In genomic region chr2:41826921-41827320, GRCh38 we compare ENCODE assay signal across 28 cellular contexts.
"Had no signal": no experiment of that assay in that cellular context is flagged by ENCODE, and none has a peak within 500 bp of the region (broad histone marks: within the 10 kb centered on the region; RNA-seq: fewer than 3 reads in every experiment).

No MANE protein-coding gene starts in this region.

- H3K4me2 ChIP-seq: SK-N-SH had no signal

- H3K27me3 ChIP-seq: adrenal gland, Peyer's patch, SJCRH30 had no signal

- H3K4me3 ChIP-seq: adrenal gland, Peyer's patch, SJCRH30 had no signal

- H3K4me1 ChIP-seq: adrenal gland, Peyer's patch, SJCRH30 had no signal

- FAIRE-seq: bronchial epithelial cell had no signal

- H3K36me3 ChIP-seq: adrenal gland, Peyer's patch, SJCRH30 had no signal

- ATAC-seq: activated CD4-positive, CD25-positive, alpha-beta regulatory T cell treated with anti-CD3 and anti-CD28 coated beads, Interleukin-2, amount 50 U/mL, for 24 hours; activated CD8-positive, alpha-beta T cell treated with anti-CD3 and anti-CD28 coated beads for 36 hours; activated T-cell treated with anti-CD3 and anti-CD28 coated beads, Interleukin-2, amount 50 U/mL, for 72 hours had no signal

- H3K9ac ChIP-seq: SK-N-SH had no signal

- H3K9me3 ChIP-seq: adrenal gland, Peyer's patch, SJCRH30, SK-N-SH had no signal

- DNase-seq: activated CD4-positive, alpha-beta T cell treated with anti-CD3 and anti-CD28 coated beads for 4 hours; activated CD8-positive, alpha-beta memory T cell treated with anti-CD3 and anti-CD28 coated beads, Interleukin-2, amount 50 U/mL, for 4 hours; activated CD8-positive, alpha-beta T cell treated with anti-CD3 and anti-CD28 coated beads for 36 hours; activated gamma-delta T cell treated with Interleukin-2 at 50 U/mL for 16 hours; activated naive CD4-positive, alpha-beta T cell treated with anti-CD3 and anti-CD28 coated beads, Interleukin-2, amount 10 ng/mL, durations not matched to agents 7 days and 5 days; activated naive CD8-positive, alpha-beta T cell treated with anti-CD3 and anti-CD28 coated beads, Interleukin-2, amount 10 ng/mL, durations not matched to agents 7 days and 5 days; activated T-cell treated with anti-CD3 and anti-CD28 coated beads, Interleukin-2, amount 50 U/mL, for 72 hours; adrenal gland; anterior cingulate cortex; central memory CD4-positive, alpha-beta T cell; KG1; NCI-H1048; NCI-H1417 treated with DMSO at 0.1 percent for 48 hours; NCI-H1694; NCI-H2029; NCI-H2107; NCI-H2171 treated with DMSO at 0.1 percent for 48 hours; NCI-H226; NCI-H510A; NCI-H69; Peyer's patch; Right ventricle myocardium superior; SJCRH30; SK-N-SH; T-helper 1 cell had no signal

- H3K27ac ChIP-seq: adrenal gland, Peyer's patch, RWPE1, SJCRH30 had no signal
